1 cellular context compared by ENCODE assay signal in the genomic region with DNA sequence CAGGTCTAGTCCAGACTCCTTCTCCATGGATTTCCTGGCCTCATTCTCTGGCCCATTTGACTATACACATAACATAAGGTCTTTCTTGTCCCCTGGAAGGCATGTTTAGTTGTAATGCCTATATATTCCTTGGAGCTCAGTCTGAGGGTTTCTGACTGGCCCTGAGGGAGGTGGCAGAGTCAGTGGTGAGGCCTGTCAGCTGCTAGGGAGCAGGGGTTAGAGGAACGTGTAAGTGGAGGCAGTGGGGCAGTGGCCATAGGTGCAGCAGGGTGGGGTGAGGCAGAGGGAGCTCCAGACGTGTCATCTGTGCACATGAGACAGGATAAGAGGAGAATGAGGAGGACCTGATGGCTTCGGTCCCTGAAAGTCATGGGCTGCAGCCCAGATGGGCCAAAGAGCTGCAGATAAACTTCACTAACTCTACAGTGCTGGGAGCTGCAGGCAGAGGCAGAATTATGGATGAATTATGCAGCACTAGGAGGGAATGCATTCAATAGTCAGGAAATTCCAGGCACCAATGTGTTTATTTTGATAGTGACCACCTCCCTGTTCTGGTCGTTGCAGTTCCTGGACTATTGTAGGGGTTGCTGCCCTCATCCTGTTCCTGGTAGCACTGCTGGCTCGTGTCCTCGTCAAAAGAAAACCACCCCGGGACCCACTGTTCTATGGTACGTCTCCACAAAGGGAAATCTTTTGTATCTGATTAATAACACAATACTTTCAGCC.
A peak's percentile ranks its signal among the peaks of the same experiment; 100 is the strongest.
TF ChIP-seq lines count a peak whose summit lies in the region.

No MANE protein-coding gene starts in this region.

TF ChIP-seq in IMR-90, 13 proteins besides CTCF, POLR2A, EP300 and RAD21:
- no peak for TF ChIP-seq RCOR1 (IDR thresholded peaks at IDR 0.05; ENCODE audit: insufficient replicate concordance, low read length)
- peak; percentile 93 for TF ChIP-seq BHLHE40 (IDR thresholded peaks at IDR 0.05; ENCODE audit: low read depth, low read length)
- 0 out of 2 replicates have a peak, but pooled peaks have one; percentile 1 for TF ChIP-seq RFX5 (IDR thresholded peaks at IDR 0.05; ENCODE audit: low read depth, low read length)
- no peak for TF ChIP-seq FOS (IDR thresholded peaks at IDR 0.05; ENCODE audit: low read depth, low read length)
- TF ChIP-seq, protein P1, sequence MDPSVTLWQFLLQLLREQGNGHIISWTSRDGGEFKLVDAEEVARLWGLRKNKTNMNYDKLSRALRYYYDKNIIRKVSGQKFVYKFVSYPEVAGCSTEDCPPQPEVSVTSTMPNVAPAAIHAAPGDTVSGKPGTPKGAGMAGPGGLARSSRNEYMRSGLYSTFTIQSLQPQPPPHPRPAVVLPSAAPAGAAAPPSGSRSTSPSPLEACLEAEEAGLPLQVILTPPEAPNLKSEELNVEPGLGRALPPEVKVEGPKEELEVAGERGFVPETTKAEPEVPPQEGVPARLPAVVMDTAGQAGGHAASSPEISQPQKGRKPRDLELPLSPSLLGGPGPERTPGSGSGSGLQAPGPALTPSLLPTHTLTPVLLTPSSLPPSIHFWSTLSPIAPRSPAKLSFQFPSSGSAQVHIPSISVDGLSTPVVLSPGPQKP (IDR thresholded peaks at IDR 0.05; ENCODE audit: borderline replicate concordance, low read depth, low read length), result no peak
- TF ChIP-seq CHD1 (IDR thresholded peaks at IDR 0.05; ENCODE audit: low read depth, low read length), result no peak; the same call in 1 of the 2 replicates
- TF ChIP-seq MAZ (IDR thresholded peaks at IDR 0.05; ENCODE audit: borderline replicate concordance, low read depth, low read length), result peak; percentile 49; the same call in 1 of the 2 replicates
- TF ChIP-seq SMC3 (IDR thresholded peaks at IDR 0.05; ENCODE audit: low read depth, low read length), result peak; percentile 23
- 0 out of 2 replicates have a peak, but pooled peaks have one; percentile 18 for TF ChIP-seq MXI1 (IDR thresholded peaks at IDR 0.05; ENCODE audit: borderline replicate concordance, low read depth, low read length)
- no peak for TF ChIP-seq NFE2L2 (IDR thresholded peaks at IDR 0.05; ENCODE audit: low read depth, low read length)
